In genomic region chr21:45383615-45384201, GRCh38 we compare ENCODE assay signal across 1 cellular context.
TF ChIP-seq lines count a peak whose summit lies in the region.

No MANE protein-coding gene starts in this region.

TF ChIP-seq in IMR-90, 13 proteins besides CTCF, POLR2A, EP300 and RAD21 (continued from another document):
- TF ChIP-seq SMC3 (IDR thresholded peaks at IDR 0.05; ENCODE audit: low read depth, low read length) (no peak), RCOR1 (IDR thresholded peaks at IDR 0.05; ENCODE audit: insufficient replicate concordance, low read length) (no peak), USF2 (IDR thresholded peaks at IDR 0.05; ENCODE audit: low read depth, low read length) (no peak), BHLHE40 (IDR thresholded peaks at IDR 0.05; ENCODE audit: low read depth, low read length) (no peak), CEBPB (IDR thresholded peaks at IDR 0.05; ENCODE audit: low read depth, low read length) (no peak), MAFK (IDR thresholded peaks at IDR 0.05; ENCODE audit: low read depth, low read length) (no peak), NFE2L2 (IDR thresholded peaks at IDR 0.05; ENCODE audit: low read depth, low read length) (no peak), MAZ (IDR thresholded peaks at IDR 0.05; ENCODE audit: borderline replicate concordance, low read depth, low read length) (no peak)
- TF ChIP-seq, protein P1, sequence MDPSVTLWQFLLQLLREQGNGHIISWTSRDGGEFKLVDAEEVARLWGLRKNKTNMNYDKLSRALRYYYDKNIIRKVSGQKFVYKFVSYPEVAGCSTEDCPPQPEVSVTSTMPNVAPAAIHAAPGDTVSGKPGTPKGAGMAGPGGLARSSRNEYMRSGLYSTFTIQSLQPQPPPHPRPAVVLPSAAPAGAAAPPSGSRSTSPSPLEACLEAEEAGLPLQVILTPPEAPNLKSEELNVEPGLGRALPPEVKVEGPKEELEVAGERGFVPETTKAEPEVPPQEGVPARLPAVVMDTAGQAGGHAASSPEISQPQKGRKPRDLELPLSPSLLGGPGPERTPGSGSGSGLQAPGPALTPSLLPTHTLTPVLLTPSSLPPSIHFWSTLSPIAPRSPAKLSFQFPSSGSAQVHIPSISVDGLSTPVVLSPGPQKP (IDR thresholded peaks at IDR 0.05; ENCODE audit: borderline replicate concordance, low read depth, low read length): no peak
